9 cellular contexts compared by ENCODE assay signal in genomic region chr20:36399147-36399968, GRCh38.
DNase-seq lines count a peak whose midpoint lies in the region; ATAC-seq, FAIRE-seq and TF ChIP-seq lines count a peak whose summit lies in the region.
"Had no signal": no experiment of that assay in that cellular context is flagged by ENCODE, and none has a peak within 500 bp of the region (broad histone marks: within the 10 kb centered on the region; RNA-seq: fewer than 3 reads in every experiment).

No MANE protein-coding gene starts in this region.

- H3K9ac ChIP-seq in GM12878 (ENCODE audit: control insufficient read depth, insufficient read depth, low read length) = no peak overlapping the region
- H3K9ac ChIP-seq in mesendoderm (ENCODE audit: low read length) = no peak overlapping the region

- TF ChIP-seq POLR2A in GM12878 (IDR thresholded peaks at IDR 0.05; ENCODE audit: low read depth, low read length) = no peak

- no peaks in the 10 kb centered on the region for H3K79me2 ChIP-seq in PC-9 (ENCODE audit: low read depth)
- H3K79me2 ChIP-seq in GM12878 (ENCODE audit: control insufficient read depth, insufficient read depth, low read length) = no peaks in the 10 kb centered on the region
- H3K79me2 ChIP-seq in mesendoderm (ENCODE audit: control insufficient read depth, insufficient read depth, low read length) = no peaks in the 10 kb centered on the region

- BruUV-seq in PC-9 (replicated peaks; lab: Mats Ljungman, UMichigan) (no TSS peak), GM12878 (replicated peaks; lab: Mats Ljungman, UMichigan) (no TSS peak)

- no peak overlapping the region for H2BK15ac ChIP-seq in mesendoderm (replicated peaks; ENCODE audit: low read depth)

- H3K4ac ChIP-seq in mesendoderm (ENCODE audit: low read depth, low read length) = no peak overlapping the region

- H4K8ac ChIP-seq in mesendoderm (ENCODE audit: low read depth, low read length) = no peak overlapping the region

- peak; percentile 47; the same call in 1 of the 2 replicates for TF ChIP-seq RAD21 in GM12878 (IDR thresholded peaks at IDR 0.05; ENCODE audit: insufficient read depth, low read depth, low read length)

- H3K9me2 ChIP-seq in PC-9 (ENCODE audit: insufficient read depth) = no peaks in the 10 kb centered on the region

- H3K4me2 ChIP-seq in PC-9 (no peak overlapping the region), GM12878 (ENCODE audit: control insufficient read depth, insufficient read depth) (no peak overlapping the region), mesendoderm (ENCODE audit: low read length) (no peak overlapping the region)

- RAD21 ChIA-PET in GM12878 (lab: Charles Lee; ENCODE audit: unreplicated experiment) = interaction anchor here (0.5 to 1.3 kb wide), 6 partner anchors 9 to 215 kb away, joined by 3 to 8 read pairs (median 3); no protein-coding TSS in a partner anchor

- no peak overlapping the region for H3K56ac ChIP-seq in mesendoderm (ENCODE audit: low read length)

- no peaks in the 10 kb centered on the region for H3K36me3 ChIP-seq in PC-9 (ENCODE audit: low read depth)
- no peaks in the 10 kb centered on the region for H3K36me3 ChIP-seq in GM12878 (ENCODE audit: control insufficient read depth in 2 of 2, insufficient read depth in 2 of 2, low read length in 1 of 2)
- H3K36me3 ChIP-seq in mesendoderm (ENCODE audit: control insufficient read depth, insufficient read depth, low read length) = no peaks in the 10 kb centered on the region

- no peak overlapping the region for H3K23ac ChIP-seq in mesendoderm (ENCODE audit: low read length)

- peaks cover 35% of the 10 kb centered on the region for H3K27me3 ChIP-seq in PC-9 (ENCODE audit: insufficient read depth, low read depth)
- no peaks in the 10 kb centered on the region for H3K27me3 ChIP-seq in GM12878 (replicated peaks in 1 of 2; ENCODE audit: control insufficient read depth in 2 of 2, insufficient read depth in 2 of 2, low read length in 1 of 2)
- no peaks in the 10 kb centered on the region for H3K27me3 ChIP-seq in mesendoderm (ENCODE audit: insufficient read depth, low read length, poor library complexity)

- H3K9me3 ChIP-seq in PC-9 (ENCODE audit: insufficient read depth, low read depth) (no peaks in the 10 kb centered on the region), GM12878 (replicated peaks; ENCODE audit: control insufficient read depth, insufficient read depth, low read length) (no peaks in the 10 kb centered on the region)

- H2AFZ ChIP-seq in PC-9 (no peak overlapping the region), GM12878 (ENCODE audit: control insufficient read depth, low read depth, low read length) (no peak overlapping the region)

- H3K79me1 ChIP-seq in mesendoderm (ENCODE audit: low read length) = no peaks in the 10 kb centered on the region

- 19% methylated on average over 6 of the region's 6 CpGs for WGBS in GM12878 (ENCODE audit: insufficient coverage, insufficient replicate concordance, low lambda C conversion rate, missing lambda C conversion rate)
- no CpG with 5 or more reads among the region's 6 CpGs for WGBS in mesendoderm (ENCODE audit: extremely low coverage, insufficient coverage, low lambda C conversion rate)

- no peak overlapping the region for H3K27ac ChIP-seq in PC-9
- no peak overlapping the region for H3K27ac ChIP-seq in GM12878 (ENCODE audit: control insufficient read depth, insufficient read depth)
- H3K27ac ChIP-seq in mesendoderm (ENCODE audit: low read depth, low read length) = no peak overlapping the region

- H2BK5ac ChIP-seq in mesendoderm (ENCODE audit: low read length) = no peak overlapping the region

- H3K4me1 ChIP-seq in PC-9 (replicated peaks; ENCODE audit: insufficient read depth) = no peaks in the 10 kb centered on the region
- H3K4me1 ChIP-seq in GM12878 (ENCODE audit: control insufficient read depth, insufficient read depth, low read length) = no peaks in the 10 kb centered on the region
- H3K4me1 ChIP-seq in mesendoderm (ENCODE audit: control insufficient read depth, low read depth, low read length) = no peaks in the 10 kb centered on the region

- SMC1A ChIA-PET in GM12878 (lab: Charles Lee; ENCODE audit: uncharacterized antibody, unreplicated experiment) = interaction anchor here (0.6 to 1.2 kb wide), 11 partner anchors 8 to 355 kb away, joined by 3 to 7 read pairs (median 3); no protein-coding TSS in a partner anchor

- CTCF ChIA-PET in PC-9 (lab: Charles Lee) (interaction anchor here (0.5 to 1.3 kb wide), 7 partner anchors 8 to 406 kb away, joined by 3 to 10 read pairs (median 6); no protein-coding TSS in a partner anchor), GM12878 (lab: Yijun Ruan, JAX) (interaction anchor here (0.6 to 2.5 kb wide), 20 partner anchors 11 to 407 kb away, joined by 3 to 17 read pairs (median 4); no protein-coding TSS in a partner anchor)

- peaks cover 11% of the 10 kb centered on the region; the same call in 1 of the 2 replicates for H3F3A ChIP-seq in PC-9 (ENCODE audit: insufficient read depth, low read depth)

- TF ChIP-seq EP300 in GM12878 (IDR thresholded peaks at IDR 0.05; ENCODE audit: borderline replicate concordance in 1 of 2, control insufficient read depth in 1 of 2, low read depth in 2 of 2, low read length in 2 of 2) = no peak

- in situ Hi-C loops in GM12878 (cut with MboI) = no loop called here

- H4K5ac ChIP-seq in mesendoderm (ENCODE audit: low read length) = no peak overlapping the region

- peak; percentile 67 for DNase-seq in D721Med (ENCODE audit: insufficient read length, low spot score)
- peak; percentile 41 for DNase-seq in HCEC 1CT
- peak; percentile 56 to 62 for DNase-seq in PC-9
- no peak for DNase-seq in GM12878 (ENCODE audit: low read depth, low spot score)
- DNase-seq in mesendoderm = peak; percentile 96
- no peak for DNase-seq in cerebellum (ENCODE audit: low spot score)
- DNase-seq: activated B cell treated with CpG ODN at 0.5 μM for 24 hours had no signal

- intact Hi-C loops in PC-9 (cut with micrococcal nuclease; ENCODE audit: unreplicated experiment) (no loop called here), GM12878 (cut with micrococcal nuclease; ENCODE audit: unreplicated experiment) (no loop called here)

- ATAC-seq in GM12878 (peak; percentile 85), GM21367 (IDR thresholded peaks at IDR 0.05; ENCODE audit: unreplicated experiment) (no peak), HG03432 (IDR thresholded peaks at IDR 0.05; ENCODE audit: unreplicated experiment) (no peak)

- H3K18ac ChIP-seq in mesendoderm (ENCODE audit: low read length) = no peak overlapping the region

- TF ChIP-seq CTCF in D721Med (IDR thresholded peaks at IDR 0.05; ENCODE audit: insufficient read depth, missing control alignments) (peak; percentile 36), PC-9 (conservative IDR thresholded peaks at IDR 0.05) (peak; percentile 65), GM12878 (IDR thresholded peaks at IDR 0.05 in 2 of 3, conservative IDR thresholded peaks at IDR 0.05 in 1 of 3; ENCODE audit: control insufficient read depth in 2 of 3, extremely low read depth in 1 of 3, insufficient read depth in 1 of 3, low read depth in 3 of 3, low read length in 3 of 3) (peak; percentile 40 to 55 (median 40); a peak in 5 of 6 replicates)

- H3K4me3 ChIP-seq in PC-9 = no peak overlapping the region
- no peak overlapping the region for H3K4me3 ChIP-seq in GM12878
- no peak overlapping the region for H3K4me3 ChIP-seq in mesendoderm (ENCODE audit: low read length)

- FAIRE-seq in D721Med (lab: Jason Lieb, UNC) = no peak
- no peak for FAIRE-seq in GM12878 (lab: Jason Lieb, UNC)

- H2BK120ac ChIP-seq in mesendoderm (ENCODE audit: low read depth, low read length) = no peak overlapping the region

- H2AK5ac ChIP-seq in mesendoderm (ENCODE audit: low read length) = no peak overlapping the region

- H4K20me1 ChIP-seq in PC-9 (ENCODE audit: insufficient read depth) (no peaks in the 10 kb centered on the region), GM12878 (ENCODE audit: control insufficient read depth, insufficient read depth) (no peaks in the 10 kb centered on the region)

- POLR2A ChIA-PET in PC-9 (lab: Charles Lee; ENCODE audit: unreplicated experiment) = interaction anchor here (0.7 kb wide), 1 partner anchor 181 kb away, joined by 6 read pairs; no protein-coding TSS in a partner anchor
- POLR2A ChIA-PET in GM12878 (lab: Charles Lee) = interaction anchor here (0.5 to 0.6 kb wide), 2 partner anchors 107 to 174 kb away, joined by 3 read pairs; no protein-coding TSS in a partner anchor

TF ChIP-seq in GM12878, 131 proteins besides CTCF, POLR2A, EP300 and RAD21 (continues in another document):
- TF ChIP-seq CUX1 (IDR thresholded peaks at IDR 0.05; ENCODE audit: insufficient replicate concordance, low read depth, low read length) = peak; percentile 44

Comparison
In these comparisons a context has a peak if more than half of its experiments do, and no peak if none do; other contexts are left out.
1. DNase-seq: peak in D721Med (single experiment), HCEC 1CT (single experiment), PC-9 (2 of 2) and mesendoderm (single experiment); none in GM12878 (single experiment) and cerebellum (single experiment).
2. Peak in every context shown above with its lines, with median percentiles within 50 percentile points of each other: CTCF ChIP-seq.